Comparison of ENCODE assay signal across 9 cellular contexts in genomic region chr10:77105756-77106155, GRCh38.
DNase-seq lines count a peak whose midpoint lies in the region; ATAC-seq lines count a peak whose summit lies in the region.
"Had no signal": no experiment of that assay in that cellular context is flagged by ENCODE, and none has a peak within 500 bp of the region (broad histone marks: within the 10 kb centered on the region; RNA-seq: fewer than 3 reads in every experiment).

No MANE protein-coding gene starts in this region.

- intact Hi-C loops in left cardiac atrium (cut with DNase I), result no loop called here

- ATAC-seq in left cardiac atrium (peak; percentile 21 to 75), HG02759 (IDR thresholded peaks at IDR 0.05; ENCODE audit: unreplicated experiment) (no peak)

- peak; percentile 18 for DNase-seq in EL
- peak; percentile 25 for DNase-seq in astrocyte of the hippocampus (ENCODE audit: low read depth, low spot score)
- DNase-seq in left cardiac atrium, result no peak
- peak; percentile 54 for DNase-seq in stromal cell of bone marrow (ENCODE audit: low read depth)
- DNase-seq in DMS153 (lab: John Stamatoyannopoulos, UW), result no peak
- DNase-seq in NK-92 (lab: John Stamatoyannopoulos, UW; ENCODE audit: unreplicated experiment), result no peak
- no peak for DNase-seq in NCI-H526 treated with DMSO at 0.1 percent for 48 hours (lab: John Stamatoyannopoulos, UW)
- DNase-seq: NCI-H1417 had no signal

Comparison
In these comparisons a context has a peak if more than half of its experiments do, and no peak if none do; other contexts are left out.
1. DNase-seq: peak in EL (single experiment), astrocyte of the hippocampus (single experiment) and stromal cell of bone marrow (single experiment); none in left cardiac atrium (single experiment), DMS153 (single experiment), NK-92 (single experiment) and NCI-H526 treated with DMSO at 0.1 percent for 48 hours (single experiment).